8 cellular contexts compared by ENCODE assay signal in genomic region chr17:2041561-2042354, GRCh38. TPM values are rescaled to one million over a fixed set of nuclear protein-coding genes. Genes with fewer than 3 reads are reported as not detected.
DNase-seq lines count a peak whose midpoint lies in the region; ATAC-seq and TF ChIP-seq lines count a peak whose summit lies in the region.

TSS of gene OVCA2 (plus strand) at chr17:2042022. CDS start at chr17:2042048, 26 bp downstream.

- WGBS in adipose tissue, 3 donors, result 0 to 4% (median 1%) methylated on average over 77 to 90 of the region's 91 CpGs
- WGBS in heart left ventricle, 4 donors, result 0 to 1% (median 1%) methylated on average over 8 to 91 of the region's 91 CpGs

- intact Hi-C loops in heart left ventricle (cut with DNase I), result loop anchor here in 5 of 10 donors (5.0 to 10.0 kb wide), 4 partner anchors 134 to 374 kb away; partner anchors contain the start of genes PRPF8 (in 1 of the 5) and TLCD2 (in 1 of the 5)

- H3K4me3 Mint-ChIP-seq in T-cell, result peak within 1 kb of the TSS; percentile 82 to 95 (median 88)
- H3K4me3 Mint-ChIP-seq in progenitor cell of endocrine pancreas (ENCODE audit: low read depth), result peak within 1 kb of the TSS; percentile 84

- POLR2A ChIA-PET in T-cell (lab: Charles Lee), result interaction anchor here in 1 of 2 donors (0.6 kb wide), 1 partner anchor 617 kb away, joined by 14 read pairs; no protein-coding TSS in a partner anchor

- TF ChIP-seq CTCF in GM12873 (IDR thresholded peaks at IDR 0.05; ENCODE audit: insufficient read depth, low read depth, low read length, missing control alignments), result peak; percentile 55
- TF ChIP-seq CTCF in heart left ventricle (IDR thresholded peaks at IDR 0.05), result peak; percentile 35 to 81 (median 65)
- peak; percentile 59 for TF ChIP-seq CTCF in progenitor cell of endocrine pancreas (IDR thresholded peaks at IDR 0.05; ENCODE audit: unreplicated experiment)

- ATAC-seq in HG02678 (IDR thresholded peaks at IDR 0.05; ENCODE audit: unreplicated experiment) (peak; percentile 92), T-cell (replicated peaks in 1 of 4) (peak; percentile 90 to 94 (median 93)), heart left ventricle (peak; percentile 77 to 96 (median 93))

- H3K4me1 Mint-ChIP-seq in T-cell, result peaks cover 17 to 26% (median 22%) of the 10 kb centered on the region in 3 donors
- peaks cover 9% of the 10 kb centered on the region for H3K4me1 Mint-ChIP-seq in progenitor cell of endocrine pancreas (ENCODE audit: low read depth)

- DNase-seq in NCI-H1417 (lab: John Stamatoyannopoulos, UW), result peak; percentile 91 to 96 (median 95)
- DNase-seq in T-cell, result peak; percentile 90 to 98 (median 96)
- peak; percentile 95 to 97 (median 95) for DNase-seq in heart left ventricle
- DNase-seq in progenitor cell of endocrine pancreas (ENCODE audit: low spot score, unreplicated experiment), result peak; percentile 91
- peak; percentile 95 for DNase-seq in ureter (ENCODE audit: low spot score)

- H3K27ac Mint-ChIP-seq in T-cell, result peak within 1 kb of the TSS; percentile 89
- H3K27ac Mint-ChIP-seq in progenitor cell of endocrine pancreas, result peak within 1 kb of the TSS; percentile 93

- H3K36me3 ChIP-seq in heart left ventricle, result peaks cover 0 to 53% (median 31%) of the 10 kb centered on the region in 9 donors

- H3K9me3 ChIP-seq in heart left ventricle, result no peaks in the 10 kb centered on the region

- H3K4me1 ChIP-seq in heart left ventricle, result peaks cover 3 to 38% (median 22%) of the 10 kb centered on the region in 12 donors

- H3K27me3 Mint-ChIP-seq in T-cell (no peaks in the 10 kb centered on the region), progenitor cell of endocrine pancreas (no peaks in the 10 kb centered on the region)

- TF ChIP-seq POLR2A in heart left ventricle (IDR thresholded peaks at IDR 0.05), result peak in 1 of 2 donors; percentile 77

- H3K27ac ChIP-seq in adipose tissue (ENCODE audit: low read depth, low read length) (peak within 1 kb of the TSS; percentile 38), heart left ventricle (peak within 1 kb of the TSS; percentile 81 to 97 (median 93))

- CTCF ChIA-PET in T-cell (lab: Charles Lee), result interaction anchor here in 1 of 2 donors (0.5 kb wide), 1 partner anchor 153 kb away, joined by 3 read pairs; no protein-coding TSS in a partner anchor

- peaks cover 17% of the 10 kb centered on the region for H3K36me3 Mint-ChIP-seq in T-cell
- H3K36me3 Mint-ChIP-seq in progenitor cell of endocrine pancreas (ENCODE audit: insufficient read depth), result peaks cover 14% of the 10 kb centered on the region

- peak within 1 kb of the TSS; percentile 43 to 87 (median 76) for H3K4me3 ChIP-seq in heart left ventricle

- no peaks in the 10 kb centered on the region for H3K27me3 ChIP-seq in heart left ventricle

- H3K9me3 Mint-ChIP-seq in T-cell (no peaks in the 10 kb centered on the region), progenitor cell of endocrine pancreas (ENCODE audit: low read depth) (no peaks in the 10 kb centered on the region)

RNA-seq across cellular contexts. Expression of gene OVCA2, which starts in this region (rescaled TPM):
- total RNA-seq in T-cell (10 to 100 TPM; 31.0 to 36.8 (median 31.8) TPM), heart left ventricle (10 to 100 TPM; 16.0 to 30.2 (median 20.0) TPM), progenitor cell of endocrine pancreas (21.9 and 25.4 TPM in 2 replicates), ureter (39.5 TPM)
- polyA plus RNA-seq in adipose tissue (10 to 100 TPM; 30.9 to 40.7 (median 38.7) TPM), heart left ventricle (10 to 100 TPM; 26.6 to 52.4 TPM)

Comparison
In these comparisons a context has a peak if more than half of its experiments do, and no peak if none do; other contexts are left out.
1. Peak in every context shown above with its lines: DNase-seq, ATAC-seq, H3K4me3 ChIP-seq and H3K27ac ChIP-seq.